In genomic region chr1:66339944-66340343, GRCh38 we compare ENCODE assay signal across 12 cellular contexts.
A peak's percentile ranks its signal among the peaks of the same experiment; 100 is the strongest.
DNase-seq lines count a peak whose midpoint lies in the region; ATAC-seq and TF ChIP-seq lines count a peak whose summit lies in the region.
"Had no signal": no experiment of that assay in that cellular context is flagged by ENCODE, and none has a peak within 500 bp of the region (broad histone marks: within the 10 kb centered on the region; RNA-seq: fewer than 3 reads in every experiment).

No MANE protein-coding gene starts in this region.

- intact Hi-C loops in CD8-positive, alpha-beta T cell (cut with DNase I, micrococcal nuclease), result loop anchor here (1.0 to 10.0 kb wide), 3 partner anchors 10 to 1345 kb away; partner anchors contain the start of gene GADD45A (in 1 of the 2)

- DNase-seq in CD8-positive, alpha-beta T cell, result no peak
- DNase-seq in activated naive CD4-positive, alpha-beta T cell treated with anti-CD3 and anti-CD28 coated beads, Interleukin-2, amount 50 U/mL, for 72 hours (ENCODE audit: low spot score in 2 of 2), result no peak
- DNase-seq in naive thymus-derived CD8-positive, alpha-beta T cell, result peak in 1 of 10 donors; percentile 28
- DNase-seq in GDM1 (lab: John Stamatoyannopoulos, UW), result no peak
- DNase-seq in NCI-H1436 (lab: John Stamatoyannopoulos, UW), result no peak
- no peak for DNase-seq in NCI-H226
- DNase-seq: activated gamma-delta T cell, DND-41, GOT3, NCI-H1048 had no signal

- peaks cover 22% of the 10 kb centered on the region for H3K36me3 Mint-ChIP-seq in CD8-positive, alpha-beta T cell
- peaks cover 23 to 25% of the 10 kb centered on the region in 2 donors for H3K36me3 Mint-ChIP-seq in activated naive CD4-positive, alpha-beta T cell treated with anti-CD3 and anti-CD28 coated beads, Interleukin-2, amount 50 U/mL, for 72 hours
- H3K36me3 Mint-ChIP-seq in naive thymus-derived CD8-positive, alpha-beta T cell, result peaks cover 0 to 10% (median 2%) of the 10 kb centered on the region in 3 donors

- no peaks in the 10 kb centered on the region for H3K9me3 Mint-ChIP-seq in CD8-positive, alpha-beta T cell
- peaks cover 0 to 3% of the 10 kb centered on the region in 2 donors for H3K9me3 Mint-ChIP-seq in activated naive CD4-positive, alpha-beta T cell treated with anti-CD3 and anti-CD28 coated beads, Interleukin-2, amount 50 U/mL, for 72 hours
- H3K9me3 Mint-ChIP-seq in naive thymus-derived CD8-positive, alpha-beta T cell, result no peaks in the 10 kb centered on the region

- no peaks in the 10 kb centered on the region for H3K9me3 ChIP-seq in CD8-positive, alpha-beta T cell (ENCODE audit: low read length)
- no peaks in the 10 kb centered on the region for H3K9me3 ChIP-seq in HEK293 (ENCODE audit: control insufficient read depth, insufficient read depth, low read depth, low read length)

- TF ChIP-seq CTCF in CD8-positive, alpha-beta T cell (IDR thresholded peaks at IDR 0.05), result no peak
- no peak for TF ChIP-seq CTCF in HEK293 (tag by site-specific recombination; IDR thresholded peaks at IDR 0.05)

- H3K27ac Mint-ChIP-seq in CD8-positive, alpha-beta T cell, result peak overlapping the region; percentile 22
- H3K27ac Mint-ChIP-seq in activated naive CD4-positive, alpha-beta T cell treated with anti-CD3 and anti-CD28 coated beads, Interleukin-2, amount 50 U/mL, for 72 hours, result peak overlapping the region; percentile 67 to 80
- peak overlapping the region; percentile 40 to 89 (median 78) for H3K27ac Mint-ChIP-seq in naive thymus-derived CD8-positive, alpha-beta T cell

- H3K27ac ChIP-seq in CD8-positive, alpha-beta T cell (ENCODE audit: low read depth, low read length), result no peak overlapping the region
- H3K27ac ChIP-seq in HEK293 (ENCODE audit: extremely low read depth, low read depth, low read length), result no peak overlapping the region

- H3K4me3 ChIP-seq in CD8-positive, alpha-beta T cell (ENCODE audit: low read depth, low read length), result no peak overlapping the region
- no peak overlapping the region for H3K4me3 ChIP-seq in HEK293 (ENCODE audit: low read depth, low read length)

- H3K36me3 ChIP-seq in CD8-positive, alpha-beta T cell (ENCODE audit: insufficient read depth, low read length), result no peaks in the 10 kb centered on the region
- no peaks in the 10 kb centered on the region for H3K36me3 ChIP-seq in HEK293 (ENCODE audit: control insufficient read depth in 2 of 2, insufficient read depth in 1 of 2, low read length in 2 of 2)

- no peak for ATAC-seq in CD8-positive, alpha-beta T cell
- ATAC-seq in activated naive CD4-positive, alpha-beta T cell treated with anti-CD3 and anti-CD28 coated beads, Interleukin-2, amount 50 U/mL, for 72 hours, result no peak
- ATAC-seq in naive thymus-derived CD8-positive, alpha-beta T cell, result no peak
- no peak for ATAC-seq in GM18502 (IDR thresholded peaks at IDR 0.05; ENCODE audit: poor library complexity, unreplicated experiment)

- peaks cover 67% of the 10 kb centered on the region for H3K4me1 ChIP-seq in CD8-positive, alpha-beta T cell (ENCODE audit: insufficient read depth, low read length)
- H3K4me1 ChIP-seq in HEK293 (ENCODE audit: control insufficient read depth, insufficient read depth, low read length), result no peaks in the 10 kb centered on the region

- peak overlapping the region; percentile 54 for H3K4me3 Mint-ChIP-seq in CD8-positive, alpha-beta T cell
- peak overlapping the region; percentile 29 to 76 (median 64) for H3K4me3 Mint-ChIP-seq in naive thymus-derived CD8-positive, alpha-beta T cell

- no peaks in the 10 kb centered on the region for H3K27me3 Mint-ChIP-seq in CD8-positive, alpha-beta T cell (ENCODE audit: low read depth)
- no peaks in the 10 kb centered on the region for H3K27me3 Mint-ChIP-seq in naive thymus-derived CD8-positive, alpha-beta T cell

- CTCF ChIA-PET in CD8-positive, alpha-beta T cell (lab: Charles Lee), result interaction anchor here (1.9 kb wide), 1 partner anchor 106 kb away, joined by 8 read pairs; no protein-coding TSS in a partner anchor
- CTCF ChIA-PET in HEK293 (lab: Yijun Ruan, JAX), result no interaction called here

- no peaks in the 10 kb centered on the region for H3K27me3 ChIP-seq in CD8-positive, alpha-beta T cell (ENCODE audit: insufficient read depth, low read length)

- POLR2A ChIA-PET in CD8-positive, alpha-beta T cell (lab: Charles Lee), result no interaction called here
- POLR2A ChIA-PET in HEK293 (lab: Yijun Ruan, JAX), result no interaction called here
- POLR2A ChIA-PET in naive thymus-derived CD8-positive, alpha-beta T cell (lab: Charles Lee), result interaction anchor here (0.9 kb wide), 1 partner anchor 11 kb away, joined by 3 read pairs; no protein-coding TSS in a partner anchor

- peaks cover 80% of the 10 kb centered on the region for H3K4me1 Mint-ChIP-seq in CD8-positive, alpha-beta T cell (ENCODE audit: low read depth)
- peaks cover 20 to 85% (median 74%) of the 10 kb centered on the region in 4 donors for H3K4me1 Mint-ChIP-seq in naive thymus-derived CD8-positive, alpha-beta T cell

TF ChIP-seq in HEK293, 187 proteins besides CTCF, POLR2A, EP300 and RAD21:
- TF ChIP-seq ZNF239 (tag by site-specific recombination; IDR thresholded peaks at IDR 0.05), result no peak
- TF ChIP-seq ZNF311 (tag by site-specific recombination; IDR thresholded peaks at IDR 0.05; ENCODE audit: borderline replicate concordance), result no peak
- peak; percentile 64 for TF ChIP-seq SCRT2 (tag by site-specific recombination; IDR thresholded peaks at IDR 0.05)
TF ChIP-seq in HEK293: peak in this region for 1.

Comparison
In these comparisons a context has a peak if more than half of its experiments do, and no peak if none do; other contexts are left out.
1. H3K27ac Mint-ChIP-seq: peak in every context shown above with its lines; median percentile 78 in naive thymus-derived CD8-positive, alpha-beta T cell; 74 in activated naive CD4-positive, alpha-beta T cell treated with anti-CD3 and anti-CD28 coated beads, Interleukin-2, amount 50 U/mL, for 72 hours; 22 in CD8-positive, alpha-beta T cell.